Comparison of ENCODE assay signal across 1 cellular context in the genomic region with DNA sequence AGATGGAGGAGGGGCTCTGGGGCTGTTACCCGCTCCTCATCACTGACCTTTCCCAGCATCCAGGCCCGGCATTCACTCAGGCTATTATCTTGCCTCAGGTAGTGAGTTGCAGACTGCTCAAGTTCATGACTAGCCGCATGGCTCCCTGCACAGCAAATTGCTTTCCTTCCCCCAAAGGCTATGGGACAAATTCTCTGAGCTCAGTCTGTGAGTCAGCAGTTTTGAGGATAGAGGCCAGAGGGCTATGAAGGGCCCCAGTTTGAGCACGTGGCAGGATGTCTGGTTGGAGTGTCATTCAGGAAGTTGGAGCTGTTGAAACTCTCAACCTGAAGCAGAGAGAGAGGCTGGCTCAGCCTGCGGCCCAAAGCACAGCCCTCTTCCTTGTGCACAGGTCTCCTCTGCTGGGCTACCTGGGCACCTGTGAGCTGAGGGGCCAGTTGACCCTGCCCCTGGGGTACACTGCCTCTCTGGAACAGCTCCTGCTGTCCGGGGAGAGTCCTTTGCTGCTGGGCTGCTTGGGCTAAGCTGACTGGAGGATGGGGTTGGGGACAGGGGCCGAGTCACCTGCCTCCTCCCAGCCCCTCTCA.
TF ChIP-seq lines count a peak whose summit lies in the region.

No MANE protein-coding gene starts in this region.

TF ChIP-seq in HepG2, 621 proteins besides CTCF, POLR2A, EP300 and RAD21 (continued from another document and continues in another):
- TF ChIP-seq, protein P1, sequence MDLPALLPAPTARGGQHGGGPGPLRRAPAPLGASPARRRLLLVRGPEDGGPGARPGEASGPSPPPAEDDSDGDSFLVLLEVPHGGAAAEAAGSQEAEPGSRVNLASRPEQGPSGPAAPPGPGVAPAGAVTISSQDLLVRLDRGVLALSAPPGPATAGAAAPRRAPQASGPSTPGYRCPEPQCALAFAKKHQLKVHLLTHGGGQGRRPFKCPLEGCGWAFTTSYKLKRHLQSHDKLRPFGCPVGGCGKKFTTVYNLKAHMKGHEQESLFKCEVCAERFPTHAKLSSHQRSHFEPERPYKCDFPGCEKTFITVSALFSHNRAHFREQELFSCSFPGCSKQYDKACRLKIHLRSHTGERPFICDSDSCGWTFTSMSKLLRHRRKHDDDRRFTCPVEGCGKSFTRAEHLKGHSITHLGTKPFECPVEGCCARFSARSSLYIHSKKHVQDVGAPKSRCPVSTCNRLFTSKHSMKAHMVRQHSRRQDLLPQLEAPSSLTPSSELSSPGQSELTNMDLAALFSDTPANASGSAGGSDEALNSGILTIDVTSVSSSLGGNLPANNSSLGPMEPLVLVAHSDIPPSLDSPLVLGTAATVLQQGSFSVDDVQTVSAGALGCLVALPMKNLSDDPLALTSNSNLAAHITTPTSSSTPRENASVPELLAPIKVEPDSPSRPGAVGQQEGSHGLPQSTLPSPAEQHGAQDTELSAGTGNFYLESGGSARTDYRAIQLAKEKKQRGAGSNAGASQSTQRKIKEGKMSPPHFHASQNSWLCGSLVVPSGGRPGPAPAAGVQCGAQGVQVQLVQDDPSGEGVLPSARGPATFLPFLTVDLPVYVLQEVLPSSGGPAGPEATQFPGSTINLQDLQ (CRISPR knock-in tag; IDR thresholded peaks at IDR 0.05): no peak
- TF ChIP-seq FOXA3 (CRISPR knock-in tag; IDR thresholded peaks at IDR 0.05) (peak; percentile 63), FOXO1 (CRISPR knock-in tag; IDR thresholded peaks at IDR 0.05) (no peak), ZSCAN12 (CRISPR knock-in tag; IDR thresholded peaks at IDR 0.05) (no peak), ZNF317 (CRISPR knock-in tag; IDR thresholded peaks at IDR 0.05) (0 out of 2 replicates have a peak, but pooled peaks have one; percentile 24), ETV5 (CRISPR knock-in tag; IDR thresholded peaks at IDR 0.05; ENCODE audit: borderline replicate concordance) (peak; percentile 91), TBL1XR1 (IDR thresholded peaks at IDR 0.05; ENCODE audit: borderline replicate concordance, low read length, partially characterized antibody) (peak; percentile 87), ZNF441 (CRISPR knock-in tag; IDR thresholded peaks at IDR 0.05; ENCODE audit: borderline replicate concordance) (peak; percentile 63; the same call in 1 of the 2 replicates), ZNF407 (CRISPR knock-in tag; IDR thresholded peaks at IDR 0.05; ENCODE audit: not compliant biosample characterization) (peak; percentile 41), ZFP36 (IDR thresholded peaks at IDR 0.05; ENCODE audit: borderline replicate concordance, low read depth, low read length, partially characterized antibody) (no peak), ZNF580 (CRISPR knock-in tag; IDR thresholded peaks at IDR 0.05; ENCODE audit: borderline replicate concordance, low read depth) (peak; percentile 73; the same call in 1 of the 2 replicates), ATF3 (CRISPR knock-in tag; IDR thresholded peaks at IDR 0.05) (0 out of 2 replicates have a peak, but pooled peaks have one; percentile 23), ZIK1 (CRISPR knock-in tag; IDR thresholded peaks at IDR 0.05; ENCODE audit: borderline replicate concordance, low read depth) (peak; percentile 67; the same call in 1 of the 2 replicates), MED1 (CRISPR knock-in tag; IDR thresholded peaks at IDR 0.05) (peak; percentile 89), HIVEP1 (CRISPR knock-in tag; IDR thresholded peaks at IDR 0.05) (no peak; the same call in 1 of the 2 replicates), KAT7 (CRISPR knock-in tag; IDR thresholded peaks at IDR 0.05; ENCODE audit: borderline replicate concordance) (peak; percentile 58; the same call in 1 of the 2 replicates), ZNF510 (CRISPR knock-in tag; IDR thresholded peaks at IDR 0.05; ENCODE audit: low read depth) (no peak), SIN3A (IDR thresholded peaks at IDR 0.05; ENCODE audit: borderline replicate concordance, low read depth, low read length) (peak; percentile 84; the same call in 1 of the 2 replicates), SOX13 (IDR thresholded peaks at IDR 0.05) (no peak), SOX13 (CRISPR knock-in tag; conservative IDR thresholded peaks at IDR 0.05 in 1 of 2, IDR thresholded peaks at IDR 0.05 in 1 of 2) (peak in 1 of 2 experiments; percentile 47; a peak in 2 of 4 replicates), IRF9 (CRISPR knock-in tag; IDR thresholded peaks at IDR 0.05; ENCODE audit: borderline replicate concordance) (peak; percentile 66; the same call in 1 of the 2 replicates), CBFB (CRISPR knock-in tag; IDR thresholded peaks at IDR 0.05) (no peak), HOXA3 (CRISPR knock-in tag; IDR thresholded peaks at IDR 0.05) (peak; percentile 69), SMYD3 (CRISPR knock-in tag; IDR thresholded peaks at IDR 0.05) (0 out of 2 replicates have a peak, but pooled peaks have one; percentile 25), ZNF788 (CRISPR knock-in tag; IDR thresholded peaks at IDR 0.05; ENCODE audit: borderline replicate concordance) (peak; percentile 37; the same call in 1 of the 2 replicates), LCORL (IDR thresholded peaks at IDR 0.05) (no peak), LCORL (CRISPR knock-in tag; IDR thresholded peaks at IDR 0.05) (peak; percentile 71), ERF (CRISPR knock-in tag; IDR thresholded peaks at IDR 0.05) (peak; percentile 90)
- TF ChIP-seq, protein P2, sequence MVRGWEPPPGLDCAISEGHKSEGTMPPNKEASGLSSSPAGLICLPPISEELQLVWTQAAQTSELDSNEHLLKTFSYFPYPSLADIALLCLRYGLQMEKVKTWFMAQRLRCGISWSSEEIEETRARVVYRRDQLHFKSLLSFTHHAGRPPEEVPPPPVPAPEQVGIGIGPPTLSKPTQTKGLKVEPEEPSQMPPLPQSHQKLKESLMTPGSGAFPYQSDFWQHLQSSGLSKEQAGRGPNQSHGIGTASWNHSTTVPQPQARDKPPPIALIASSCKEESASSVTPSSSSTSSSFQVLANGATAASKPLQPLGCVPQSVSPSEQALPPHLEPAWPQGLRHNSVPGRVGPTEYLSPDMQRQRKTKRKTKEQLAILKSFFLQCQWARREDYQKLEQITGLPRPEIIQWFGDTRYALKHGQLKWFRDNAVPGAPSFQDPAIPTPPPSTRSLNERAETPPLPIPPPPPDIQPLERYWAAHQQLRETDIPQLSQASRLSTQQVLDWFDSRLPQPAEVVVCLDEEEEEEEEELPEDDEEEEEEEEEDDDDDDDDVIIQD (CRISPR knock-in tag; IDR thresholded peaks at IDR 0.05; ENCODE audit: low read depth): peak; percentile 69
- TF ChIP-seq, protein P3, sequence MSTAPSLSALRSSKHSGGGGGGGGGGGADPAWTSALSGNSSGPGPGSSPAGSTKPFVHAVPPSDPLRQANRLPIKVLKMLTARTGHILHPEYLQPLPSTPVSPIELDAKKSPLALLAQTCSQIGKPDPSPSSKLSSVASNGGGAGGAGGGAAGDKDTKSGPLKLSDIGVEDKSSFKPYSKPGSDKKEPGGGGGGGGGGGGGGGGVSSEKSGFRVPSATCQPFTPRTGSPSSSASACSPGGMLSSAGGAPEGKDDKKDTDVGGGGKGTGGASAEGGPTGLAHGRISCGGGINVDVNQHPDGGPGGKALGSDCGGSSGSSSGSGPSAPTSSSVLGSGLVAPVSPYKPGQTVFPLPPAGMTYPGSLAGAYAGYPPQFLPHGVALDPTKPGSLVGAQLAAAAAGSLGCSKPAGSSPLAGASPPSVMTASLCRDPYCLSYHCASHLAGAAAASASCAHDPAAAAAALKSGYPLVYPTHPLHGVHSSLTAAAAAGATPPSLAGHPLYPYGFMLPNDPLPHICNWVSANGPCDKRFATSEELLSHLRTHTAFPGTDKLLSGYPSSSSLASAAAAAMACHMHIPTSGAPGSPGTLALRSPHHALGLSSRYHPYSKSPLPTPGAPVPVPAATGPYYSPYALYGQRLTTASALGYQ (CRISPR knock-in tag; IDR thresholded peaks at IDR 0.05): 0 out of 2 replicates have a peak, but pooled peaks have one; percentile 20
- TF ChIP-seq, protein P4, sequence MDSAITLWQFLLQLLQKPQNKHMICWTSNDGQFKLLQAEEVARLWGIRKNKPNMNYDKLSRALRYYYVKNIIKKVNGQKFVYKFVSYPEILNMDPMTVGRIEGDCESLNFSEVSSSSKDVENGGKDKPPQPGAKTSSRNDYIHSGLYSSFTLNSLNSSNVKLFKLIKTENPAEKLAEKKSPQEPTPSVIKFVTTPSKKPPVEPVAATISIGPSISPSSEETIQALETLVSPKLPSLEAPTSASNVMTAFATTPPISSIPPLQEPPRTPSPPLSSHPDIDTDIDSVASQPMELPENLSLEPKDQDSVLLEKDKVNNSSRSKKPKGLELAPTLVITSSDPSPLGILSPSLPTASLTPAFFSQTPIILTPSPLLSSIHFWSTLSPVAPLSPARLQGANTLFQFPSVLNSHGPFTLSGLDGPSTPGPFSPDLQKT (CRISPR knock-in tag; IDR thresholded peaks at IDR 0.05; ENCODE audit: borderline replicate concordance): no peak
